Comparison of ENCODE assay signal across 8 cellular contexts in the genomic region with DNA sequence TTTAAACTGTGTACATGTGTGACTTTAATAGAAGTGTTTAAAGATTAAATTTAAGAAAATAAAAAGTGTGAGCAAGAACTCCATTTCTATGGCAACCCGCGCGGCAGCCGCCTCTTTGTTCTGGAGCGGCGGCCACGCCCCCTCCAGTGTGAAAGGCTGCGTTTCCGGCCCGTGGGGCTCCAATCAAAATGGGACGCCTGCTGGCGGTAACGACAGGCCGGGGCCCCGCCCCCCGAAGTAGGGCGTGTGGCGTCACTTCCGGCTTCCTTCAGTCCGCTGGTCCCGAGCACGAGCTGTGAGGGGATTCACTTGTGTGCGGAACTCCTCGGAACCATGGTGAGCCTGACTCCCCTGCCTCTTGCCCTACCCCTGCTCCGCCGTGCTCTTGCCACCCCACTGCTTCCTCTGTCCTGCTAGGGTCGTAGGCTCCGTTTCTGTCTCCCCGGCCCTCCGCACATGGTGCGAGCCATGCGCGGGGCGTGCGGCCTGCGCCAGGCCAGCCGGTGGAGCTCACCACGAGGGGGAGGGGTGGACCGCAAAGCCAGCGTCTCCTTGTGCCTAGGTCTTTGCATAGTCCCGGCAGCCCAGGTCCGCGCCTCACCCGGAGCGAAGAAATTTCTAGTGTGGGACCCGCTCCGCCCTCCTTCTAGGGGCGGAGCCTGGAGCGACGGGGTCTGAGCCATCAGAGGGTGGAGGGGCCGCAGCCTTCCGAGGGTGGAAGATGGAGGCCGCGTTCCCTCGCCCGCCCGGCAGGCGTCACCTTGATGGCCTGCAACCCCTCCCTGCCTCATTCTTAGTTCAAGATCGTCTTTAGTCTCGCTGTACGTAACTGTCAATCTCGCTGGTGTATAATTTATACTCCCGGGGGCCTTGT. TPM values are rescaled to one million over a fixed set of nuclear protein-coding genes. Genes with fewer than 3 reads are reported as not detected.
DNase-seq lines count a peak whose midpoint lies in the region; ATAC-seq and TF ChIP-seq lines count a peak whose summit lies in the region.

A gene (plus strand): TSS at position 271 of the 874 bp plus-strand sequence. CDS start 63 bp downstream, at position 334.

- peak; percentile 55 for TF ChIP-seq CTCF in progenitor cell of endocrine pancreas (IDR thresholded peaks at IDR 0.05; ENCODE audit: unreplicated experiment)

- peak; percentile 98 for ATAC-seq in HG02885 (IDR thresholded peaks at IDR 0.05; ENCODE audit: poor library complexity, unreplicated experiment)
- peak; percentile 99 to 100 for ATAC-seq in left cardiac atrium

- H3K27me3 Mint-ChIP-seq in T-helper 1 cell treated with Interleukin-12 subunit alpha and Interleukin-12 subunit beta and Interleukin-4 antibody, amounts not matched to agents 30 μg/mL and 1 μg/mL, for 36 hours (ENCODE audit: low read depth): no peaks in the 10 kb centered on the region
- no peaks in the 10 kb centered on the region for H3K27me3 Mint-ChIP-seq in progenitor cell of endocrine pancreas

- peaks cover 26% of the 10 kb centered on the region for H3K36me3 Mint-ChIP-seq in T-helper 1 cell treated with Interleukin-12 subunit alpha and Interleukin-12 subunit beta and Interleukin-4 antibody, amounts not matched to agents 30 μg/mL and 1 μg/mL, for 36 hours (ENCODE audit: low read depth)
- H3K36me3 Mint-ChIP-seq in progenitor cell of endocrine pancreas (ENCODE audit: insufficient read depth): peaks cover 14% of the 10 kb centered on the region

- peak; percentile 94 for TF ChIP-seq POLR2A in GM15510 (IDR thresholded peaks at IDR 0.05; ENCODE audit: borderline replicate concordance, extremely low read depth, insufficient read length)

- intact Hi-C loops in left cardiac atrium (cut with DNase I): no loop called here

- peak within 1 kb of the TSS; percentile 95 for H3K4me3 Mint-ChIP-seq in T-helper 1 cell treated with Interleukin-12 subunit alpha and Interleukin-12 subunit beta and Interleukin-4 antibody, amounts not matched to agents 30 μg/mL and 1 μg/mL, for 36 hours
- H3K4me3 Mint-ChIP-seq in progenitor cell of endocrine pancreas (ENCODE audit: low read depth): peak within 1 kb of the TSS; percentile 97

- DNase-seq in NCI-H1694 (lab: John Stamatoyannopoulos, UW) (peak; percentile 78), amniotic stem cell (lab: John Stamatoyannopoulos, UW) (peak; percentile 85), left cardiac atrium (peak; percentile 98), progenitor cell of endocrine pancreas (ENCODE audit: low spot score, unreplicated experiment) (peak; percentile 88), ureter (ENCODE audit: low spot score) (peak; percentile 97)

- no peaks in the 10 kb centered on the region for H3K9me3 Mint-ChIP-seq in T-helper 1 cell treated with Interleukin-12 subunit alpha and Interleukin-12 subunit beta and Interleukin-4 antibody, amounts not matched to agents 30 μg/mL and 1 μg/mL, for 36 hours
- no peaks in the 10 kb centered on the region for H3K9me3 Mint-ChIP-seq in progenitor cell of endocrine pancreas (ENCODE audit: low read depth)

- H3K27ac Mint-ChIP-seq in T-helper 1 cell treated with Interleukin-12 subunit alpha and Interleukin-12 subunit beta and Interleukin-4 antibody, amounts not matched to agents 30 μg/mL and 1 μg/mL, for 36 hours: peak within 1 kb of the TSS; percentile 95
- H3K27ac Mint-ChIP-seq in progenitor cell of endocrine pancreas: peak within 1 kb of the TSS; percentile 98

- H3K4me1 Mint-ChIP-seq in T-helper 1 cell treated with Interleukin-12 subunit alpha and Interleukin-12 subunit beta and Interleukin-4 antibody, amounts not matched to agents 30 μg/mL and 1 μg/mL, for 36 hours (ENCODE audit: low read depth): peaks cover 9% of the 10 kb centered on the region
- H3K4me1 Mint-ChIP-seq in progenitor cell of endocrine pancreas (ENCODE audit: low read depth): peaks cover 7% of the 10 kb centered on the region

RNA-seq across cellular contexts. Expression of the gene that starts here (rescaled TPM):
- total RNA-seq in left cardiac atrium (100 to 1,000 TPM in 1 of 2 donors, 10 to 100 TPM in 1; 96.8 to 115 TPM), progenitor cell of endocrine pancreas (254 and 266 TPM in 2 replicates), ureter (132 TPM)

Comparison
In these comparisons a context has a peak if more than half of its experiments do, and no peak if none do; other contexts are left out.
1. Peak in every context shown above with its lines: DNase-seq and ATAC-seq.